16 cellular contexts compared by ENCODE assay signal in genomic region chr1:39288735-39289465, GRCh38.
DNase-seq lines count a peak whose midpoint lies in the region; ATAC-seq and TF ChIP-seq lines count a peak whose summit lies in the region.
"Had no signal": no experiment of that assay in that cellular context is flagged by ENCODE, and none has a peak within 500 bp of the region (broad histone marks: within the 10 kb centered on the region; RNA-seq: fewer than 3 reads in every experiment).

No MANE protein-coding gene starts in this region.

- peaks cover 37% of the 10 kb centered on the region for H3K4me1 Mint-ChIP-seq in HFFc6 (ENCODE audit: low read depth)
- no peaks in the 10 kb centered on the region for H3K4me1 Mint-ChIP-seq in chondrocyte (ENCODE audit: low read depth)
- H3K4me1 Mint-ChIP-seq in Calu3 (ENCODE audit: low read depth, unreplicated experiment): no peaks in the 10 kb centered on the region

- H3K4me3 ChIP-seq in ACC112 (ENCODE audit: low read depth, low read length) (no peak overlapping the region), fibroblast of the aortic adventitia (ENCODE audit: low read depth, low read length) (no peak overlapping the region)

- H2AFZ ChIP-seq in ACC112 (ENCODE audit: low read length, unreplicated experiment): no peak overlapping the region

- no TSS peak for BruUV-seq in Calu3 (replicated peaks; lab: Mats Ljungman, UMichigan)

- H3K27ac ChIP-seq in ACC112 (ENCODE audit: low read depth, low read length): peak overlapping the region; percentile 70
- H3K27ac ChIP-seq: HL-60 had no signal

- peak; percentile 32 for DNase-seq in HFFc6
- peak; percentile 29 for DNase-seq in fibroblast of the aortic adventitia (ENCODE audit: low read depth)
- no peak for DNase-seq in chondrocyte (ENCODE audit: low spot score)
- no peak for DNase-seq in NCI-H146 treated with DMSO at 0.1 percent for 48 hours (lab: John Stamatoyannopoulos, UW; ENCODE audit: unreplicated experiment)
- no peak for DNase-seq in Calu3
- DNase-seq: 8988T, C1 segment of cervical spinal cord, DMS153, KG1, NCI-H1105 treated with DMSO at 0.1 percent for 48 hours, NCI-H226, NCI-H526 treated with DMSO at 0.1 percent for 48 hours had no signal

- intact Hi-C loops in Calu3 (cut with micrococcal nuclease; ENCODE audit: unreplicated experiment): no loop called here

- H3K36me3 Mint-ChIP-seq in HFFc6 (ENCODE audit: low read depth) (peaks cover 53% of the 10 kb centered on the region), chondrocyte (ENCODE audit: low read depth) (peaks cover 44% of the 10 kb centered on the region), Calu3 (ENCODE audit: insufficient read depth, unreplicated experiment) (no peaks in the 10 kb centered on the region)

- H3K4me1 ChIP-seq in ACC112 (ENCODE audit: control insufficient read depth, insufficient read depth, low read length, unreplicated experiment): peaks cover 12% of the 10 kb centered on the region

- no peaks in the 10 kb centered on the region for H3K27me3 ChIP-seq in ACC112 (ENCODE audit: insufficient read depth, low read length)

- ATAC-seq in SK-N-SH treated with all-trans-retinoic acid at 6 μM for 48 hours: peak; percentile 21; the same call in 1 of the 3 replicates
- ATAC-seq in GM21737 (IDR thresholded peaks at IDR 0.05; ENCODE audit: unreplicated experiment): no peak

- H3K27ac Mint-ChIP-seq in HFFc6: no peak overlapping the region; the same call in 1 of the 2 replicates
- no peak overlapping the region for H3K27ac Mint-ChIP-seq in chondrocyte (ENCODE audit: unreplicated experiment)
- H3K27ac Mint-ChIP-seq in Calu3 (ENCODE audit: unreplicated experiment): no peak overlapping the region

- H3K79me2 ChIP-seq in ACC112 (ENCODE audit: control insufficient read depth, insufficient read depth, low read length, unreplicated experiment): peaks cover 3% of the 10 kb centered on the region

- peaks cover 3% of the 10 kb centered on the region; the same call in 1 of the 2 replicates for H3K27me3 Mint-ChIP-seq in HFFc6 (ENCODE audit: insufficient read depth)
- no peaks in the 10 kb centered on the region for H3K27me3 Mint-ChIP-seq in chondrocyte (ENCODE audit: low read depth)
- H3K27me3 Mint-ChIP-seq in Calu3 (ENCODE audit: unreplicated experiment): no peaks in the 10 kb centered on the region

- H3K36me3 ChIP-seq in ACC112 (ENCODE audit: insufficient read depth, low read length): peaks cover 49% of the 10 kb centered on the region

- H3K9me3 Mint-ChIP-seq in HFFc6 (no peaks in the 10 kb centered on the region), chondrocyte (ENCODE audit: low read depth) (no peaks in the 10 kb centered on the region), Calu3 (ENCODE audit: low read depth, unreplicated experiment) (no peaks in the 10 kb centered on the region)

- H3K4me3 Mint-ChIP-seq in HFFc6 (no peak overlapping the region), chondrocyte (ENCODE audit: unreplicated experiment) (no peak overlapping the region), Calu3 (ENCODE audit: low read depth, unreplicated experiment) (no peak overlapping the region)

- TF ChIP-seq CTCF in HFFc6 (IDR thresholded peaks at IDR 0.05) (no peak), fibroblast of the aortic adventitia (IDR thresholded peaks at IDR 0.05; ENCODE audit: insufficient read depth, low read length) (no peak), chondrocyte (IDR thresholded peaks at IDR 0.05) (no peak), Calu3 (IDR thresholded peaks at IDR 0.05; ENCODE audit: unreplicated experiment) (no peak)

- CTCF ChIA-PET in Calu3 (lab: Charles Lee): no interaction called here

TF ChIP-seq in SK-N-SH treated with all-trans-retinoic acid at 6 μM for 48 hours, 23 proteins besides CTCF, POLR2A, EP300 and RAD21:
- peak; percentile 60; the same call in 1 of the 2 replicates for TF ChIP-seq ZNF8 (CRISPR knock-in tag; IDR thresholded peaks at IDR 0.05)
- TF ChIP-seq ZFP3 (CRISPR knock-in tag; IDR thresholded peaks at IDR 0.05): no peak
TF ChIP-seq in SK-N-SH treated with all-trans-retinoic acid at 6 μM for 48 hours: peak in this region for 1.

Comparison
In these comparisons a context has a peak if more than half of its experiments do, and no peak if none do; other contexts are left out.
1. DNase-seq: peak in HFFc6 (single experiment) and fibroblast of the aortic adventitia (single experiment); none in chondrocyte (single experiment), NCI-H146 treated with DMSO at 0.1 percent for 48 hours (single experiment) and Calu3 (single experiment).